1 cellular context compared by ENCODE assay signal in the genomic region with DNA sequence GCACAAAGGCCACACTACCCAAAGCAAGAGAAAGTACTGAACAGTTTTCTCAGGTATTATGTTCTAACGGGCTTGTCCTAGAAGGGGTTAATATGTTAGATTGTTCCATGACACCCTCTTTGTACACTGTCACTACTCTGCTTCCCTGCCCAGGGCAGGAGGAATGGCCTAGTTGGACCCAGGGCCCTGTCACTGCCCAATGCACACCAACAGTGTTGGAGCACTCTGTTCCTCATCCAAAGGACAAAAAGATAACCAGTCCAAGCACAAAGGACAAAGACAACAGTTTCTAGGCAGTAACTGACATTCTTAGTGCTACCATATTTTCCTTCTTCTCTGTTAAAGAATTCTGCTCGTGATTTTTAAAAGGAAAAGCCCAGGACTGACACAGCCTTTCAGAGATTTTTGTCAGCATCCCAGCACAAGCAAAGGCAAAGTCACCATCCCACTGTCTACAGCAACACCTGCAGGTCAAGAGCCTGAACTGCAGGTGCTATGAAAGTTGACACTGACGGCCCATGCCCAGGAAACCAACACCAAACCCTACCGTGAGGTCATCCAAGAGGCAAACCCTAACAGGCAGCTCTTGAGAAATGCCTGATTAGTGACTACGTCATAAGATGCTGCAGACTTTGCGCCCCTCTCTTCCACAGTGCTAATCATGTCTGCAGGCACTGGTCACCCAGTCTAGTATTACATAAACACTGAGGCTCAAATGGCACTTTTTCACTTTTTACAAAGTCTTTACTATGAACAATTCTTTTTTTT.
TF ChIP-seq lines count a peak whose summit lies in the region.

No MANE protein-coding gene starts in this region.

TF ChIP-seq in IMR-90, 13 proteins besides CTCF, POLR2A, EP300 and RAD21:
- TF ChIP-seq RFX5 (IDR thresholded peaks at IDR 0.05; ENCODE audit: low read depth, low read length) (no peak), ELK1 (IDR thresholded peaks at IDR 0.05; ENCODE audit: borderline replicate concordance, low read depth, low read length) (no peak), SMC3 (IDR thresholded peaks at IDR 0.05; ENCODE audit: low read depth, low read length) (peak; percentile 97), NFE2L2 (IDR thresholded peaks at IDR 0.05; ENCODE audit: low read depth, low read length) (no peak), FOS (IDR thresholded peaks at IDR 0.05; ENCODE audit: low read depth, low read length) (no peak), MXI1 (IDR thresholded peaks at IDR 0.05; ENCODE audit: borderline replicate concordance, low read depth, low read length) (no peak), MAZ (IDR thresholded peaks at IDR 0.05; ENCODE audit: borderline replicate concordance, low read depth, low read length) (no peak), RCOR1 (IDR thresholded peaks at IDR 0.05; ENCODE audit: insufficient replicate concordance, low read length) (peak; percentile 35), CEBPB (IDR thresholded peaks at IDR 0.05; ENCODE audit: low read depth, low read length) (peak; percentile 80), MAFK (IDR thresholded peaks at IDR 0.05; ENCODE audit: low read depth, low read length) (no peak), BHLHE40 (IDR thresholded peaks at IDR 0.05; ENCODE audit: low read depth, low read length) (peak; percentile 45; the same call in 1 of the 2 replicates), CHD1 (IDR thresholded peaks at IDR 0.05; ENCODE audit: low read depth, low read length) (no peak)
- TF ChIP-seq, protein P1, sequence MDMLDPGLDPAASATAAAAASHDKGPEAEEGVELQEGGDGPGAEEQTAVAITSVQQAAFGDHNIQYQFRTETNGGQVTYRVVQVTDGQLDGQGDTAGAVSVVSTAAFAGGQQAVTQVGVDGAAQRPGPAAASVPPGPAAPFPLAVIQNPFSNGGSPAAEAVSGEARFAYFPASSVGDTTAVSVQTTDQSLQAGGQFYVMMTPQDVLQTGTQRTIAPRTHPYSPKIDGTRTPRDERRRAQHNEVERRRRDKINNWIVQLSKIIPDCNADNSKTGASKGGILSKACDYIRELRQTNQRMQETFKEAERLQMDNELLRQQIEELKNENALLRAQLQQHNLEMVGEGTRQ (IDR thresholded peaks at IDR 0.05; ENCODE audit: low read depth, low read length), result no peak
TF ChIP-seq in IMR-90: peak in this region for 4.
